Comparison of ENCODE assay signal across 23 cellular contexts in the genomic region with DNA sequence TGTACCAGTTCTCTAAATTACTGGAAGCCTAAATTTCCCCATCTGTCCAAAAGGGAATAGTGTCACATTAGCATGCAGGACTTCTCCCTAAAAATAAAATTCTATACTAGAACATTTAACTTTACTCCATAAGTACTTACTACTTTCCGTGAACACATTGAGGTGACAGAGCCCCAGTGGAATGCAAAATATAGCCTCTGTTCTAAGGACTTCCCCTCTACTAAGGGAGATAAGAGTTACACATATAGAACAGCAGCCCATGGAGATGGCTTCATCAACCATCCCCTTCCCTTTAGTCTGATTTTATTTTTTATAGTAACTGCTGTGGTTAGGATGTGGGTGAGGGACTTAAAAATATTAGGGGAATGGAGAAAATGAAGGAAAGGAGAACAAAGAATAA. TPM values are rescaled to one million over a fixed set of nuclear protein-coding genes. Genes with fewer than 3 reads are reported as not detected.
DNase-seq lines count a peak whose midpoint lies in the region; TF ChIP-seq lines count a peak whose summit lies in the region.
"Had no signal": no experiment of that assay in that cellular context is flagged by ENCODE, and none has a peak within 500 bp of the region (broad histone marks: within the 10 kb centered on the region; RNA-seq: fewer than 3 reads in every experiment).

No MANE protein-coding gene starts in this region.

- H3K18ac ChIP-seq in trophoblast cell (ENCODE audit: low read length) = no peak overlapping the region

- H2BK120ac ChIP-seq in trophoblast cell (ENCODE audit: insufficient read depth, low read length, poor library complexity) = peak overlapping the region; percentile 1

- TF ChIP-seq POLR2A in lower leg skin (IDR thresholded peaks at IDR 0.05) = no peak

- H2BK5ac ChIP-seq in trophoblast cell (ENCODE audit: low read depth, low read length, poor library complexity) = no peak overlapping the region

- intact Hi-C loops in lower leg skin (cut with DNase I; ENCODE audit: low total_unique reads) = no loop called here

- WGBS in trophoblast cell (ENCODE audit: extremely low coverage, insufficient coverage, insufficient read length) = no CpG with 5 or more reads among the region's 1 CpG
- WGBS in lower leg skin, 2 donors = 100% methylated on average over 1 of the region's 1 CpG

- H2BK12ac ChIP-seq in trophoblast cell (ENCODE audit: low read length) = no peak overlapping the region

- H3K23ac ChIP-seq in trophoblast cell (ENCODE audit: low read length) = no peak overlapping the region

- TF ChIP-seq CTCF in choroid plexus epithelial cell (conservative IDR thresholded peaks at IDR 0.05; ENCODE audit: low read depth, low read length) (no peak), lower leg skin (IDR thresholded peaks at IDR 0.05) (no peak)

- H4K12ac ChIP-seq in trophoblast cell (ENCODE audit: low read depth, low read length) = no peak overlapping the region

- no peak overlapping the region for H3K4me2 ChIP-seq in trophoblast cell (ENCODE audit: low read length)

- no peak overlapping the region for H3K4ac ChIP-seq in trophoblast cell (ENCODE audit: low read depth, low read length)

- H3K27ac ChIP-seq in trophoblast cell (ENCODE audit: low read depth, low read length) = no peak overlapping the region
- H3K27ac ChIP-seq: breast epithelium, heart right ventricle, upper lobe of right lung had no signal

- H2AK5ac ChIP-seq in trophoblast cell (ENCODE audit: low read length) = no peak overlapping the region

- H3K79me2 ChIP-seq in trophoblast cell (ENCODE audit: control insufficient read depth, insufficient read depth, low read length, poor library complexity) = peaks cover 2% of the 10 kb centered on the region

- H3K36me3 ChIP-seq in trophoblast cell (ENCODE audit: control insufficient read depth in 1 of 2, insufficient read depth in 2 of 2, low read length in 2 of 2) = no peaks in the 10 kb centered on the region
- H3K36me3 ChIP-seq: breast epithelium, heart right ventricle, upper lobe of right lung, WERI-Rb-1 had no signal

- H3K4me1 ChIP-seq in trophoblast cell (ENCODE audit: control insufficient read depth in 1 of 2, insufficient read depth in 2 of 2, low read length in 2 of 2) = peaks cover 16 to 32% of the 10 kb centered on the region in 2 experiments
- H3K4me1 ChIP-seq: breast epithelium had no signal

- DNase-seq in NCI-H1694 treated with DMSO at 0.1 percent for 48 hours (lab: John Stamatoyannopoulos, UW) (peak; percentile 27), NCI-H1694 (lab: John Stamatoyannopoulos, UW) (no peak), RPMI7951 (ENCODE audit: low read depth) (peak; percentile 59), choroid plexus epithelial cell (ENCODE audit: low read depth) (peak; percentile 64), trophoblast cell (peak; percentile 42 to 66), putamen (ENCODE audit: low spot score) (no peak), GDM1 (lab: John Stamatoyannopoulos, UW) (no peak), lower leg skin (ENCODE audit: low spot score in 2 of 2) (no peak)
- DNase-seq: 8988T; activated CD4-positive, alpha-beta T cell treated with anti-CD3 and anti-CD28 coated beads, Interleukin-2, amount 50 U/mL, for 1 hour; activated gamma-delta T cell; activated naive CD8-positive, alpha-beta T cell treated with anti-CD3 and anti-CD28 coated beads, Interleukin-2, amount 50 U/mL, for 24 hours; AML-193; DND-41; GOT3; heart right ventricle; NCI-H187; NCI-H2227 treated with DMSO at 0.1 percent for 48 hours; posterior cingulate gyrus; SHP77; upper lobe of right lung; WERI-Rb-1 had no signal

- H3K4me3 ChIP-seq in choroid plexus epithelial cell (ENCODE audit: low read depth, low read length) = no peak overlapping the region
- no peak overlapping the region for H3K4me3 ChIP-seq in trophoblast cell (ENCODE audit: low read depth, low read length)
- H3K4me3 ChIP-seq in lower leg skin (ENCODE audit: low read depth, poor library complexity, severe bottlenecking) = no peak overlapping the region
- H3K4me3 ChIP-seq: breast epithelium, heart right ventricle, upper lobe of right lung had no signal

- H3K27me3 ChIP-seq in trophoblast cell (ENCODE audit: insufficient read depth, low read length) = no peaks in the 10 kb centered on the region
- H3K27me3 ChIP-seq: breast epithelium, heart right ventricle, upper lobe of right lung had no signal

- H4K8ac ChIP-seq in trophoblast cell (ENCODE audit: low read depth, low read length) = no peak overlapping the region

- no peak overlapping the region for H4K91ac ChIP-seq in trophoblast cell (ENCODE audit: low read depth, low read length)

- H3K9ac ChIP-seq in trophoblast cell (ENCODE audit: low read length) = no peak overlapping the region

- peaks cover 17% of the 10 kb centered on the region for H3K79me1 ChIP-seq in trophoblast cell (ENCODE audit: low read length)

- no peak overlapping the region for H3K14ac ChIP-seq in trophoblast cell (ENCODE audit: low read length)

- H2AFZ ChIP-seq in trophoblast cell (ENCODE audit: insufficient read depth, low read length, poor library complexity) = no peak overlapping the region

- H3K9me3 ChIP-seq in trophoblast cell (ENCODE audit: insufficient read depth, low read depth, low read length) = no peaks in the 10 kb centered on the region
- H3K9me3 ChIP-seq: breast epithelium, heart right ventricle, upper lobe of right lung had no signal

RNA-seq across cellular contexts. Expression of gene CALM2, which starts 47.7 kb away (rescaled TPM):
- 2,635 and 2,984 TPM in 2 replicates for total RNA-seq in RPMI7951 (2014; rRNA removed; shearing (Covaris generic))
- 455 and 462 TPM in 2 replicates for polyA plus RNA-seq in trophoblast cell (2013)
- 100 to 1,000 TPM; 196 to 383 (median 311) TPM for total RNA-seq in lower leg skin

Comparison
In these comparisons a context has a peak if more than half of its experiments do, and no peak if none do; other contexts are left out.
1. DNase-seq: peak in NCI-H1694 treated with DMSO at 0.1 percent for 48 hours (single experiment), RPMI7951 (single experiment), choroid plexus epithelial cell (single experiment) and trophoblast cell (2 of 2); none in NCI-H1694 (single experiment), putamen (single experiment), GDM1 (single experiment) and lower leg skin (0 of 2).